In genomic region chr2:184322615-184323014, GRCh38 we compare ENCODE assay signal across 23 cellular contexts.
"Had no signal": no experiment of that assay in that cellular context is flagged by ENCODE, and none has a peak within 500 bp of the region (broad histone marks: within the 10 kb centered on the region; RNA-seq: fewer than 3 reads in every experiment).

No MANE protein-coding gene starts in this region.

- H3K36me3 Mint-ChIP-seq: naive thymus-derived CD8-positive, alpha-beta T cell had no signal

- H3K4me2 ChIP-seq: smooth muscle cell had no signal

- H3K9me3 ChIP-seq: lower lobe of right lung, ovary, psoas muscle, suprapubic skin, transverse colon, upper lobe of right lung, uterus had no signal

- H3K36me3 ChIP-seq: lower lobe of right lung, ovary, suprapubic skin, transverse colon, upper lobe of right lung, uterus had no signal

- H3K27ac ChIP-seq: dorsolateral prefrontal cortex, lower lobe of right lung, ovary, psoas muscle, suprapubic skin, transverse colon, upper lobe of right lung, uterus had no signal

- H3K4me1 Mint-ChIP-seq: naive thymus-derived CD8-positive, alpha-beta T cell; stimulated activated naive CD8-positive, alpha-beta T cell treated with anti-CD3 and anti-CD28 coated beads, Interleukin-15, amount 100 ng/mL, for 72 hours had no signal

- H3K4me3 Mint-ChIP-seq: naive thymus-derived CD8-positive, alpha-beta T cell; stimulated activated naive CD8-positive, alpha-beta T cell treated with anti-CD3 and anti-CD28 coated beads, Interleukin-15, amount 100 ng/mL, for 72 hours had no signal

- FAIRE-seq: keratinocyte had no signal

- ATAC-seq: left ventricle myocardium superior; lower lobe of right lung; naive thymus-derived CD8-positive, alpha-beta T cell; psoas muscle; sciatic nerve; stimulated activated naive CD8-positive, alpha-beta T cell treated with anti-CD3 and anti-CD28 coated beads, Interleukin-15, amount 100 ng/mL, for 72 hours; upper lobe of right lung had no signal

- H3K27me3 ChIP-seq: dorsolateral prefrontal cortex, suprapubic skin, transverse colon, upper lobe of right lung, uterus had no signal

- H3K4me3 ChIP-seq: dorsolateral prefrontal cortex, lower lobe of right lung, ovary, psoas muscle, smooth muscle cell, suprapubic skin, transverse colon, upper lobe of right lung, uterus had no signal

- H3K27ac Mint-ChIP-seq: naive thymus-derived CD8-positive, alpha-beta T cell; stimulated activated naive CD8-positive, alpha-beta T cell treated with anti-CD3 and anti-CD28 coated beads, Interleukin-15, amount 100 ng/mL, for 72 hours had no signal

- H3K4me1 ChIP-seq: lower lobe of right lung, psoas muscle, suprapubic skin, transverse colon, upper lobe of right lung, uterus had no signal

- DNase-seq: dorsolateral prefrontal cortex; effector CD4-positive, alpha-beta T cell; left ventricle myocardium superior; lower lobe of right lung; naive thymus-derived CD8-positive, alpha-beta T cell; occipital lobe; ovary; posterior cingulate gyrus; psoas muscle; retina; stimulated activated CD4-positive, alpha-beta T cell treated with anti-CD3 and anti-CD28 coated beads, Interleukin-12 subunit alpha, Interleukin-12 subunit beta, amount 100 ng/mL, for 4 hours; stimulated activated CD4-positive, alpha-beta T cell treated with anti-CD3 and anti-CD28 coated beads, Interleukin-1b, Interleukin-23, amount 100 ng/mL, for 48 hours; stimulated activated CD4-positive, alpha-beta T cell treated with anti-CD3 and anti-CD28 coated beads, Interleukin-4, amount 100 ng/mL, for 1 hour; stimulated activated CD8-positive, alpha-beta memory T cell treated with anti-CD3 and anti-CD28 coated beads, Interleukin-4, amount 100 ng/mL, for 48 hours; stimulated activated naive CD4-positive, alpha-beta T cell; stimulated activated naive CD8-positive, alpha-beta T cell treated with anti-CD3 and anti-CD28 coated beads, Interleukin-15, amount 100 ng/mL, for 72 hours; transverse colon; upper lobe of right lung; uterus had no signal

- H3K27me3 Mint-ChIP-seq: naive thymus-derived CD8-positive, alpha-beta T cell; stimulated activated naive CD8-positive, alpha-beta T cell treated with anti-CD3 and anti-CD28 coated beads, Interleukin-15, amount 100 ng/mL, for 72 hours had no signal
